ENCODE assay signal across 16 cellular contexts in the genomic region with DNA sequence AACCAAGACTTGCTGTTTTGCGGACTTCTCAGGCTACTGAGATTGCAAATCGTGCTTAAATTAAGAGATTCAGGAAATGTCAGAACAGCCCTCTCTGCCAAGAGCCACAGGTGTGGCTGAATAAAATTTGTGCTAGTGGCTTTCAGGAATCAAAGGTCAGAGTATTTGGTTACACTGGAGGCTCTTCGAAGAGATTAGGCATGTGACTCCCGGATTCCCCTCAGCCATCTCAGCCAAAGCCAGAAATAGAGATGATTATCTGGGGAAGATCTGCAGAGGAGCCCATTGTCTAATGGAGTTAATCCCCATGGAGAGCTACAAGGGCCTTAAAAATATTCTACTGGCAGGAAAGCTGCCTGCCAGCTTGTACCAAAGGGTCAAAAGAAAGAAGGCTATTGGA.
DNase-seq lines count a peak whose midpoint lies in the region; ATAC-seq and TF ChIP-seq lines count a peak whose summit lies in the region.
"Had no signal": no experiment of that assay in that cellular context is flagged by ENCODE, and none has a peak within 500 bp of the region (broad histone marks: within the 10 kb centered on the region; RNA-seq: fewer than 3 reads in every experiment).

No MANE protein-coding gene starts in this region.

- H3K18ac ChIP-seq in mesendoderm (ENCODE audit: low read length) = no peak overlapping the region

- H3K79me2 ChIP-seq in mesendoderm (ENCODE audit: control insufficient read depth, insufficient read depth, low read length) = no peaks in the 10 kb centered on the region

- no peaks in the 10 kb centered on the region for H3K79me1 ChIP-seq in mesendoderm (ENCODE audit: low read length)

- no CpG with 5 or more reads among the region's 4 CpGs for WGBS in mesendoderm (ENCODE audit: extremely low coverage, insufficient coverage, low lambda C conversion rate)

- no peak overlapping the region for H4K5ac ChIP-seq in mesendoderm (ENCODE audit: low read length)

- ATAC-seq in GM18505 (IDR thresholded peaks at IDR 0.05; ENCODE audit: unreplicated experiment) (no peak), GM18498 (IDR thresholded peaks at IDR 0.05; ENCODE audit: unreplicated experiment) (no peak), omental fat pad (ENCODE audit: low FRiP score) (no peak), HG03039 (IDR thresholded peaks at IDR 0.05; ENCODE audit: unreplicated experiment) (no peak)
- ATAC-seq: HCT116, HepG2 had no signal

- H3K4me2 ChIP-seq in mesendoderm (ENCODE audit: low read length) = no peak overlapping the region

- TF ChIP-seq CTCF in omental fat pad (IDR thresholded peaks at IDR 0.05) = no peak

- no peak overlapping the region for H3K9ac ChIP-seq in mesendoderm (ENCODE audit: low read length)
- H3K9ac ChIP-seq: BLaER1 treated with 17β-estradiol and CSF1 and Interleukin-3, amounts not matched to agents 10 nM and 100 nM; GM23248 had no signal

- no peak overlapping the region for H3K23ac ChIP-seq in mesendoderm (ENCODE audit: low read length)

- H2BK15ac ChIP-seq in mesendoderm (replicated peaks; ENCODE audit: low read depth) = no peak overlapping the region

- no peak overlapping the region for H3K27ac ChIP-seq in mesendoderm (ENCODE audit: low read depth, low read length)
- H3K27ac ChIP-seq: BLaER1 treated with 17β-estradiol and CSF1 and Interleukin-3, amounts not matched to agents 10 nM and 100 nM; GM23248 had no signal

- no peak overlapping the region for H3K56ac ChIP-seq in mesendoderm (ENCODE audit: low read length)

- H2BK120ac ChIP-seq in mesendoderm (ENCODE audit: low read depth, low read length) = no peak overlapping the region

- H2AK5ac ChIP-seq in mesendoderm (ENCODE audit: low read length) = no peak overlapping the region

- no peaks in the 10 kb centered on the region for H3K36me3 ChIP-seq in mesendoderm (ENCODE audit: control insufficient read depth, insufficient read depth, low read length)

- no peak overlapping the region for H4K8ac ChIP-seq in mesendoderm (ENCODE audit: low read depth, low read length)

- H3K27me3 ChIP-seq in mesendoderm (ENCODE audit: insufficient read depth, low read length, poor library complexity) = no peaks in the 10 kb centered on the region
- H3K27me3 ChIP-seq: BLaER1 treated with 17β-estradiol and CSF1 and Interleukin-3, amounts not matched to agents 10 nM and 100 nM had no signal

- no peak overlapping the region for H3K4me3 ChIP-seq in mesendoderm (ENCODE audit: low read length)
- H3K4me3 ChIP-seq: BLaER1 treated with 17β-estradiol and CSF1 and Interleukin-3, amounts not matched to agents 10 nM and 100 nM; GM23248 had no signal

- no peak overlapping the region for H3K4ac ChIP-seq in mesendoderm (ENCODE audit: low read depth, low read length)

- no peak for TF ChIP-seq POLR2A in GM18505 (IDR thresholded peaks at IDR 0.05; ENCODE audit: borderline replicate concordance, extremely low read depth, insufficient read depth, insufficient read length)

- H3K4me1 ChIP-seq in mesendoderm (ENCODE audit: control insufficient read depth, low read depth, low read length) = no peaks in the 10 kb centered on the region

- DNase-seq in ELF-1 (ENCODE audit: low read depth, low spot score) = peak; percentile 21
- peak; percentile 91 for DNase-seq in NCI-H524 treated with DMSO at 0.1 percent for 48 hours (lab: John Stamatoyannopoulos, UW)
- DNase-seq in RPMI8226 = peak; percentile 86
- DNase-seq in mesendoderm = peak; percentile 19
- no peak for DNase-seq in omental fat pad (ENCODE audit: low spot score)
- DNase-seq: 8988T; AML-193; CD4-positive, CD25-positive, alpha-beta regulatory T cell; DMS53; GM23248 had no signal

- no peak overlapping the region for H2BK5ac ChIP-seq in mesendoderm (ENCODE audit: low read length)
